ENCODE assay signal across 9 cellular contexts in genomic region chr5:96703985-96704384, GRCh38. TPM values are rescaled to one million over a fixed set of nuclear protein-coding genes. Genes with fewer than 3 reads are reported as not detected.
DNase-seq lines count a peak whose midpoint lies in the region; ATAC-seq, FAIRE-seq and TF ChIP-seq lines count a peak whose summit lies in the region.
"Had no signal": no experiment of that assay in that cellular context is flagged by ENCODE, and none has a peak within 500 bp of the region (broad histone marks: within the 10 kb centered on the region; RNA-seq: fewer than 3 reads in every experiment).

No MANE protein-coding gene starts in this region.

- POLR2A ChIA-PET in activated CD4-positive, alpha-beta T cell treated with anti-CD3 and anti-CD28 coated beads for 36 hours (lab: Charles Lee), result interaction anchor here (1.8 kb wide), 1 partner anchor 11 kb away, joined by 7 read pairs; no protein-coding TSS in a partner anchor

- peaks cover 0 to 24% (median 17%) of the 10 kb centered on the region in 5 donors for H3K4me1 ChIP-seq in subcutaneous abdominal adipose tissue (ENCODE audit: control insufficient read depth in 5 of 5, insufficient read depth in 5 of 5, low read length in 5 of 5)

- TF ChIP-seq CTCF in astrocyte of the spinal cord (IDR thresholded peaks at IDR 0.05; ENCODE audit: low read depth, low read length), result no peak

- no peak for DNase-seq in activated CD4-positive, alpha-beta T cell treated with anti-CD3 and anti-CD28 coated beads for 36 hours
- no peak for DNase-seq in activated CD4-positive, alpha-beta T cell treated with anti-CD3 and anti-CD28 coated beads, Interleukin-2, amount 50 U/mL, for 48 hours
- no peak for DNase-seq in astrocyte of the spinal cord (ENCODE audit: low read depth, low spot score)
- DNase-seq in left colon, result no peak
- DNase-seq in NCI-H526 treated with DMSO at 0.1 percent for 48 hours (lab: John Stamatoyannopoulos, UW), result no peak
- DNase-seq in frontal cortex (ENCODE audit: low spot score in 2 of 2), result no peak
- DNase-seq: activated gamma-delta T cell had no signal

- peaks cover 54% of the 10 kb centered on the region for H3K4me1 Mint-ChIP-seq in activated CD4-positive, alpha-beta T cell treated with anti-CD3 and anti-CD28 coated beads for 36 hours

- H3K9me3 ChIP-seq in subcutaneous abdominal adipose tissue (ENCODE audit: control insufficient read depth in 5 of 5, low read length in 5 of 5), result no peaks in the 10 kb centered on the region

- no peak for ATAC-seq in activated CD4-positive, alpha-beta T cell treated with anti-CD3 and anti-CD28 coated beads for 36 hours
- ATAC-seq in left colon (peak; percentile 7), GM21576 (IDR thresholded peaks at IDR 0.05; ENCODE audit: unreplicated experiment) (no peak)

- CTCF ChIA-PET in activated CD4-positive, alpha-beta T cell treated with anti-CD3 and anti-CD28 coated beads for 36 hours (lab: Charles Lee), result interaction anchor here (1.4 to 3.3 kb wide), 4 partner anchors 11 to 48 kb away, joined by 3 to 19 read pairs (median 4); no protein-coding TSS in a partner anchor

- peak overlapping the region; percentile 81 to 95 (median 95) for H3K9ac ChIP-seq in subcutaneous abdominal adipose tissue (ENCODE audit: low read length in 5 of 5)

- no peaks in the 10 kb centered on the region for H3K36me3 Mint-ChIP-seq in activated CD4-positive, alpha-beta T cell treated with anti-CD3 and anti-CD28 coated beads for 36 hours (ENCODE audit: low read depth)

- peak overlapping the region; percentile 81 for H3K27ac Mint-ChIP-seq in activated CD4-positive, alpha-beta T cell treated with anti-CD3 and anti-CD28 coated beads for 36 hours

- H3K4me3 ChIP-seq in astrocyte of the spinal cord (ENCODE audit: low read depth, low read length), result peak overlapping the region; percentile 64
- peak overlapping the region; percentile 70 to 92 (median 86) for H3K4me3 ChIP-seq in subcutaneous abdominal adipose tissue (ENCODE audit: low read depth in 1 of 5, low read length in 5 of 5)

- no peaks in the 10 kb centered on the region for H3K27me3 ChIP-seq in subcutaneous abdominal adipose tissue (ENCODE audit: control insufficient read depth in 5 of 5, insufficient read depth in 4 of 5, low read length in 5 of 5)

- no peaks in the 10 kb centered on the region for H3K27me3 Mint-ChIP-seq in activated CD4-positive, alpha-beta T cell treated with anti-CD3 and anti-CD28 coated beads for 36 hours

- H3K9me3 Mint-ChIP-seq in activated CD4-positive, alpha-beta T cell treated with anti-CD3 and anti-CD28 coated beads for 36 hours (ENCODE audit: low read depth), result no peaks in the 10 kb centered on the region

- in situ Hi-C loops in astrocyte of the spinal cord (cut with HindIII; ENCODE audit: low sequenced_read_pairs), result no loop called here

- H3K27ac ChIP-seq in subcutaneous abdominal adipose tissue (ENCODE audit: low read depth, low read length), result peak overlapping the region; percentile 100

- H3K4me3 Mint-ChIP-seq in activated CD4-positive, alpha-beta T cell treated with anti-CD3 and anti-CD28 coated beads for 36 hours, result peak overlapping the region; percentile 91

- intact Hi-C loops in activated CD4-positive, alpha-beta T cell treated with anti-CD3 and anti-CD28 coated beads for 36 hours (cut with DNase I, micrococcal nuclease), result loop anchor here (1.0 to 10.0 kb wide), 10 partner anchors 11 to 845 kb away; partner anchors contain the start of genes CAST (in 1 of the 2) and ERAP1 (in 1 of the 2)
- intact Hi-C loops in left colon (cut with DNase I, micrococcal nuclease), result no loop called here

- FAIRE-seq in frontal cortex (lab: Jason Lieb, UNC), result no peak

- H3K36me3 ChIP-seq in subcutaneous abdominal adipose tissue (ENCODE audit: control insufficient read depth in 5 of 5, insufficient read depth in 5 of 5, low read length in 5 of 5), result peaks cover 0 to 10% (median 9%) of the 10 kb centered on the region in 5 donors

RNA-seq across cellular contexts. Expression of gene CAST, which starts 41.8 kb away (rescaled TPM):
- total RNA-seq in activated CD4-positive, alpha-beta T cell treated with anti-CD3 and anti-CD28 coated beads for 36 hours, result 100 to 1,000 TPM; 136 to 211 TPM
- total RNA-seq in left colon (100 to 1,000 TPM; 399 TPM), frontal cortex (9.4 TPM)

Comparison
In these comparisons a context has a peak if more than half of its experiments do, and no peak if none do; other contexts are left out.
1. RNA of gene CAST, which starts 41.8 kb away (total RNA-seq): 399 TPM in left colon and 136 to 211 TPM in activated CD4-positive, alpha-beta T cell treated with anti-CD3 and anti-CD28 coated beads for 36 hours; 9.4 TPM in frontal cortex (single experiment); every median in the first group is over 10 times any median in the second.
2. intact Hi-C loops: an anchor here in activated CD4-positive, alpha-beta T cell treated with anti-CD3 and anti-CD28 coated beads for 36 hours (1.0 to 10.0 kb wide); none called in left colon.